10 cellular contexts compared by ENCODE assay signal in genomic region chr4:39037491-39037825, GRCh38. TPM values are rescaled to one million over a fixed set of nuclear protein-coding genes. Genes with fewer than 3 reads are reported as not detected.
DNase-seq lines count a peak whose midpoint lies in the region; ATAC-seq and TF ChIP-seq lines count a peak whose summit lies in the region.
"Had no signal": no experiment of that assay in that cellular context is flagged by ENCODE, and none has a peak within 500 bp of the region (broad histone marks: within the 10 kb centered on the region; RNA-seq: fewer than 3 reads in every experiment).

No MANE protein-coding gene starts in this region.

- intact Hi-C loops in PC-9 (cut with micrococcal nuclease; ENCODE audit: unreplicated experiment) = loop anchor here (5.0 to 10.0 kb wide), 2 partner anchors 373 to 575 kb away; partner anchors contain the start of gene KLF3
- intact Hi-C loops in dorsolateral prefrontal cortex (cut with DNase I) = no loop called here

- H2BK5ac ChIP-seq in neuronal stem cell (ENCODE audit: low read length) = no peak overlapping the region

- H4K20me1 ChIP-seq in PC-9 (ENCODE audit: insufficient read depth) = no peaks in the 10 kb centered on the region

- H3K4me3 ChIP-seq in PC-9 = no peak overlapping the region
- H3K4me3 ChIP-seq in dorsolateral prefrontal cortex = no peak overlapping the region
- H3K4me3 ChIP-seq in neuronal stem cell (ENCODE audit: low read length in 2 of 2) = no peak overlapping the region
- H3K4me3 ChIP-seq: thyroid gland had no signal

- no TSS peak for BruUV-seq in PC-9 (replicated peaks; lab: Mats Ljungman, UMichigan)

- no peaks in the 10 kb centered on the region for H3K79me1 ChIP-seq in neuronal stem cell (ENCODE audit: low read depth, low read length)

- no peak overlapping the region for H3K14ac ChIP-seq in neuronal stem cell (ENCODE audit: low read length)

- DNase-seq in Daoy (ENCODE audit: low read depth) (peak; percentile 73), PC-9 (peak; percentile 31 to 67), dorsolateral prefrontal cortex (no peak), neuronal stem cell (ENCODE audit: low spot score) (peak; percentile 20), inferior parietal cortex (ENCODE audit: extremely low spot score) (no peak), SKM-1 treated with dmso at 0.1 percent for 144 hours (lab: John Stamatoyannopoulos, UW; ENCODE audit: unreplicated experiment) (no peak)
- DNase-seq in activated T-cell treated with anti-CD3 and anti-CD28 coated beads, Interleukin-2, amount 50 U/mL, for 48 hours = no peak
- DNase-seq: NCI-H774, thyroid gland had no signal

- H3K27ac ChIP-seq in PC-9 = peak overlapping the region; percentile 98
- peak overlapping the region in 48 of 59 donors; percentile 3 to 82 (median 57) for H3K27ac ChIP-seq in dorsolateral prefrontal cortex
- peak overlapping the region; percentile 31 for H3K27ac ChIP-seq in neuronal stem cell (replicated peaks; ENCODE audit: low read length)
- H3K27ac ChIP-seq: thyroid gland had no signal

- H3K27me3 ChIP-seq in PC-9 (ENCODE audit: insufficient read depth, low read depth) (no peaks in the 10 kb centered on the region), dorsolateral prefrontal cortex (no peaks in the 10 kb centered on the region), neuronal stem cell (ENCODE audit: control insufficient read depth in 3 of 3, insufficient read depth in 3 of 3, low read depth in 1 of 3, low read length in 3 of 3) (no peaks in the 10 kb centered on the region)
- H3K27me3 ChIP-seq: thyroid gland had no signal

- no peak overlapping the region for H4K8ac ChIP-seq in neuronal stem cell (ENCODE audit: low read depth, low read length)

- no peak overlapping the region for H2BK12ac ChIP-seq in neuronal stem cell (ENCODE audit: low read length)

- H3K9ac ChIP-seq in neuronal stem cell (ENCODE audit: low read depth, low read length, poor library complexity) = peak overlapping the region; percentile 60

- no peak overlapping the region for H3K23ac ChIP-seq in neuronal stem cell (ENCODE audit: low read depth, low read length, poor library complexity)

- H3K79me2 ChIP-seq in PC-9 (ENCODE audit: low read depth) = no peaks in the 10 kb centered on the region

- H2AK5ac ChIP-seq in neuronal stem cell (ENCODE audit: low read depth, low read length) = no peak overlapping the region

- TF ChIP-seq CTCF in PC-9 (conservative IDR thresholded peaks at IDR 0.05) = no peak
- TF ChIP-seq CTCF in dorsolateral prefrontal cortex (IDR thresholded peaks at IDR 0.05 in 54 of 56, conservative IDR thresholded peaks at IDR 0.05 in 2 of 56; ENCODE audit: low read depth in 1 of 56, partially characterized antibody in 56 of 56) = no peak

- CTCF ChIA-PET in PC-9 (lab: Charles Lee) = no interaction called here

- H3K36me3 ChIP-seq in PC-9 (ENCODE audit: low read depth) (no peaks in the 10 kb centered on the region), neuronal stem cell (replicated peaks in 1 of 2; ENCODE audit: control insufficient read depth in 2 of 2, insufficient read depth in 2 of 2, low read length in 2 of 2) (no peaks in the 10 kb centered on the region)
- H3K36me3 ChIP-seq: thyroid gland had no signal

- H3K9me3 ChIP-seq in PC-9 (ENCODE audit: insufficient read depth, low read depth) (no peaks in the 10 kb centered on the region), neuronal stem cell (replicated peaks in 1 of 2; ENCODE audit: control insufficient read depth in 2 of 2, insufficient read depth in 1 of 2, low read depth in 1 of 2, low read length in 2 of 2) (no peaks in the 10 kb centered on the region)
- H3K9me3 ChIP-seq: thyroid gland had no signal

- no peak overlapping the region for H2BK120ac ChIP-seq in neuronal stem cell (ENCODE audit: low read depth, low read length)

- peaks cover 88% of the 10 kb centered on the region for H3K4me1 ChIP-seq in PC-9 (replicated peaks; ENCODE audit: insufficient read depth)
- peaks cover 5 to 10% of the 10 kb centered on the region in 2 donors for H3K4me1 ChIP-seq in neuronal stem cell (ENCODE audit: control insufficient read depth in 2 of 2, insufficient read depth in 1 of 2, low read depth in 1 of 2, low read length in 2 of 2)
- H3K4me1 ChIP-seq: thyroid gland had no signal

- no peak overlapping the region for H3K4ac ChIP-seq in neuronal stem cell (ENCODE audit: low read length)

- H2AFZ ChIP-seq in PC-9 (no peak overlapping the region), neuronal stem cell (ENCODE audit: low read length) (peak overlapping the region; percentile 89)

- POLR2A ChIA-PET in PC-9 (lab: Charles Lee; ENCODE audit: unreplicated experiment) = interaction anchor here (0.7 kb wide), 1 partner anchor 417 kb away, joined by 5 read pairs; no protein-coding TSS in a partner anchor

- ATAC-seq in GM18868 (IDR thresholded peaks at IDR 0.05; ENCODE audit: unreplicated experiment) = no peak

- no peak overlapping the region for H3K18ac ChIP-seq in neuronal stem cell (ENCODE audit: low read length)

- no peak overlapping the region for H2BK15ac ChIP-seq in neuronal stem cell (ENCODE audit: low read length)

- no CpG with 5 or more reads among the region's 4 CpGs for WGBS in neuronal stem cell (ENCODE audit: extremely low coverage in 2 of 2, insufficient read length in 2 of 2, insufficient replicate concordance in 1 of 2), 2 donors

- no peaks in the 10 kb centered on the region for H3K9me2 ChIP-seq in PC-9 (ENCODE audit: insufficient read depth)

- H3K4me2 ChIP-seq in PC-9 (peak overlapping the region; percentile 69), neuronal stem cell (ENCODE audit: insufficient read depth, low read length, poor library complexity, severe bottlenecking) (no peak overlapping the region)

- H4K91ac ChIP-seq in neuronal stem cell (ENCODE audit: low read depth, low read length, poor library complexity) = no peak overlapping the region

- H3F3A ChIP-seq in PC-9 (ENCODE audit: insufficient read depth, low read depth) = peaks cover 67% of the 10 kb centered on the region

RNA-seq across cellular contexts. Expression of gene TMEM156, which starts 5.2 kb away (rescaled TPM):
- 19.3 and 33.7 TPM in 2 replicates for total RNA-seq in Daoy (2014; rRNA removed; shearing (Covaris generic))
- 20.1 and 29.3 TPM in 2 replicates for total RNA-seq in PC-9 (2021)
- total RNA-seq in dorsolateral prefrontal cortex = 1 to 10 TPM in 78 of 120 experiments, under 1 TPM in 39, not detected in 3; 0.23 to 4.5 (median 1.4) TPM
- polyA plus RNA-seq in neuronal stem cell (2013, experiment 1 of 2) = not detected
- polyA plus RNA-seq in neuronal stem cell (2013, experiment 2 of 2) = not detected

RNA-seq across cellular contexts. Expression of gene KLHL5, which starts 24.6 kb away (rescaled TPM):
- total RNA-seq in Daoy (2014; rRNA removed; shearing (Covaris generic)) = 86.6 and 99.3 TPM in 2 replicates
- total RNA-seq in PC-9 (2021) (115 and 117 TPM in 2 replicates), dorsolateral prefrontal cortex (10 to 100 TPM; 37.8 to 81.9 (median 53.4) TPM)
- polyA plus RNA-seq in neuronal stem cell (2013, experiment 1 of 2) = 31.5 TPM
- 30.7 TPM for polyA plus RNA-seq in neuronal stem cell (2013, experiment 2 of 2)

Comparison
In these comparisons a context has a peak if more than half of its experiments do, and no peak if none do; other contexts are left out.
1. DNase-seq: peak in Daoy (single experiment), PC-9 (2 of 2) and neuronal stem cell (single experiment); none in dorsolateral prefrontal cortex (0 of 10), activated T-cell treated with anti-CD3 and anti-CD28 coated beads, Interleukin-2, amount 50 U/mL, for 48 hours (0 of 2), inferior parietal cortex (single experiment) and SKM-1 treated with dmso at 0.1 percent for 144 hours (single experiment).
2. H3K27ac ChIP-seq: peak in every context shown above with its lines; median percentile 98 in PC-9; 57 in dorsolateral prefrontal cortex; 31 in neuronal stem cell.